In the genomic region with DNA sequence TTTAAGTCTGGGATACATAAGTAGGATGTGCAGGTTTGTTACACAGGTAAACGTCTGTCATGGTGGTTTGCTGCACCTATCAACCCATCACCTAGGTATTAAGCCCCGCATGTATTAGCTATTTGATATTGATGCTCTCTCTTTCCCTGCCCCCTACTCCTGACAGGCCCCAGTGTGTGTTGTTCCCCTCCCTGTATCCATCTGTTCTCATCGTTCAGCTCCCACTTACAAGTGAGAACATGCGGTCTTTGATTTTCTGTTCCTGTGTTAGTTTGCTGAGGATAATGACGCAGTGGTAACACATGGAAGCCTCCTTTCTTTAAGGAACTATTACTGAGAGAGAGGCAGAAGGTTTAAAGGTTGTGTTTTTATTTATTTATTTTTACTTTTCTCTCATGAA, we compare ENCODE assay signal across 25 cellular contexts.
"Had no signal": no experiment of that assay in that cellular context is flagged by ENCODE, and none has a peak within 500 bp of the region (broad histone marks: within the 10 kb centered on the region; RNA-seq: fewer than 3 reads in every experiment).

No MANE protein-coding gene starts in this region.

- ATAC-seq: activated T-cell treated with anti-CD3 and anti-CD28 coated beads, Interleukin-2, amount 50 U/mL, for 4 hours; naive thymus-derived CD8-positive, alpha-beta T cell; sciatic nerve; stimulated activated effector memory CD8-positive, alpha-beta T cell treated with anti-CD3 and anti-CD28 coated beads, Interleukin-12 subunit alpha, Interleukin-12 subunit beta, amount 100 ng/mL, for 72 hours had no signal

- H3K9me3 ChIP-seq: adrenal gland, ascending aorta, esophagus muscularis mucosa, left ventricle myocardium inferior, suprapubic skin, transverse colon had no signal

- H3K4me3 ChIP-seq: adrenal gland, ascending aorta, esophagus muscularis mucosa, left ventricle myocardium inferior, stomach, suprapubic skin, transverse colon had no signal

- H3K36me3 ChIP-seq: adrenal gland, ascending aorta, brain microvascular endothelial cell, esophagus muscularis mucosa, left ventricle myocardium inferior, stomach, suprapubic skin, transverse colon had no signal

- H3K27ac ChIP-seq: adrenal gland, ascending aorta, brain microvascular endothelial cell, esophagus muscularis mucosa, left ventricle myocardium inferior, stomach, suprapubic skin, transverse colon, VCaP had no signal

- H3K4me1 ChIP-seq: ascending aorta, esophagus muscularis mucosa, left ventricle myocardium inferior, stomach, suprapubic skin, transverse colon had no signal

- H3K36me3 Mint-ChIP-seq: activated naive CD8-positive, alpha-beta T cell; mesothelial cell of epicardium; naive thymus-derived CD8-positive, alpha-beta T cell; stimulated activated effector memory CD8-positive, alpha-beta T cell treated with anti-CD3 and anti-CD28 coated beads, Interleukin-12 subunit alpha, Interleukin-12 subunit beta, amount 100 ng/mL, for 72 hours had no signal

- H3K4me1 Mint-ChIP-seq: naive thymus-derived CD8-positive, alpha-beta T cell; stimulated activated effector memory CD8-positive, alpha-beta T cell treated with anti-CD3 and anti-CD28 coated beads, Interleukin-12 subunit alpha, Interleukin-12 subunit beta, amount 100 ng/mL, for 72 hours had no signal

- H3K4me3 Mint-ChIP-seq: activated naive CD8-positive, alpha-beta T cell; activated T-cell treated with anti-CD3 and anti-CD28 coated beads, Interleukin-2, amount 50 U/mL, for 4 hours; mesothelial cell of epicardium; naive thymus-derived CD8-positive, alpha-beta T cell; stimulated activated effector memory CD8-positive, alpha-beta T cell treated with anti-CD3 and anti-CD28 coated beads, Interleukin-12 subunit alpha, Interleukin-12 subunit beta, amount 100 ng/mL, for 72 hours had no signal

- H3K9me3 Mint-ChIP-seq: activated T-cell treated with anti-CD3 and anti-CD28 coated beads, Interleukin-2, amount 50 U/mL, for 4 hours; activated T-helper 2 cell treated with anti-CD3 and anti-CD28 coated beads, Interferon-gamma antibody, Interleukin-2, Interleukin-4, amounts not matched to agents 10 μg/mL and 5 μg/mL and 100 μg/mL, durations not matched to agents 14 hours and 24 hours and 36 hours; mesothelial cell of epicardium; naive thymus-derived CD8-positive, alpha-beta T cell; stimulated activated effector memory CD8-positive, alpha-beta T cell treated with anti-CD3 and anti-CD28 coated beads, Interleukin-12 subunit alpha, Interleukin-12 subunit beta, amount 100 ng/mL, for 72 hours had no signal

- DNase-seq: activated CD4-positive, alpha-beta T cell treated with anti-CD3 and anti-CD28 coated beads, Interleukin-2, amount 50 U/mL, for 4 hours; activated CD8-positive, alpha-beta memory T cell treated with anti-CD3 and anti-CD28 coated beads for 24 hours; activated CD8-positive, alpha-beta memory T cell treated with anti-CD3 and anti-CD28 coated beads, Interleukin-2, amount 50 U/mL, for 48 hours; activated naive CD4-positive, alpha-beta T cell; activated T-cell treated with anti-CD3 and anti-CD28 coated beads, Interleukin-2, amount 50 U/mL, for 4 hours; adrenal gland; brain microvascular endothelial cell; caudate nucleus; head of caudate nucleus; hypothalamus; left ventricle myocardium inferior; naive thymus-derived CD8-positive, alpha-beta T cell; small intestine; stimulated activated CD4-positive, alpha-beta T cell treated with anti-CD3 and anti-CD28 coated beads, Interleukin-2, amount 100 ng/mL, for 24 hours; stomach; transverse colon had no signal

- H3K27me3 ChIP-seq: adrenal gland, ascending aorta, brain microvascular endothelial cell, esophagus muscularis mucosa, stomach, suprapubic skin, transverse colon had no signal

- H3K27ac Mint-ChIP-seq: activated naive CD8-positive, alpha-beta T cell; activated T-helper 2 cell treated with anti-CD3 and anti-CD28 coated beads, Interferon-gamma antibody, Interleukin-2, Interleukin-4, amounts not matched to agents 10 μg/mL and 5 μg/mL and 100 μg/mL, durations not matched to agents 14 hours and 24 hours and 36 hours; mesothelial cell of epicardium; naive thymus-derived CD8-positive, alpha-beta T cell; stimulated activated effector memory CD8-positive, alpha-beta T cell treated with anti-CD3 and anti-CD28 coated beads, Interleukin-12 subunit alpha, Interleukin-12 subunit beta, amount 100 ng/mL, for 72 hours had no signal
